23 cellular contexts compared by ENCODE assay signal in genomic region chr22:22047776-22048175, GRCh38.
"Had no signal": no experiment of that assay in that cellular context is flagged by ENCODE, and none has a peak within 500 bp of the region (broad histone marks: within the 10 kb centered on the region; RNA-seq: fewer than 3 reads in every experiment).

No MANE protein-coding gene starts in this region.

- H3K4me3 ChIP-seq: body of pancreas, breast epithelium had no signal

- H3K4me1 Mint-ChIP-seq: activated CD4-positive, alpha-beta T cell treated with anti-CD3 and anti-CD28 coated beads, Interleukin-2, amount 10 ng/mL, durations not matched to agents 24 days and 14 days; activated naive CD4-positive, alpha-beta T cell treated with anti-CD3 and anti-CD28 coated beads, Interleukin-2, amount 50 U/mL, for 24 hours had no signal

- H3K36me3 ChIP-seq: breast epithelium had no signal

- ATAC-seq: activated CD8-positive, alpha-beta T cell treated with anti-CD3 and anti-CD28 coated beads for 36 hours; body of pancreas had no signal

- H3K9me3 ChIP-seq: body of pancreas had no signal

- H3K36me3 Mint-ChIP-seq: activated naive CD4-positive, alpha-beta T cell treated with anti-CD3 and anti-CD28 coated beads, Interleukin-2, amount 50 U/mL, for 24 hours; activated naive CD8-positive, alpha-beta T cell treated with anti-CD3 and anti-CD28 coated beads, Interleukin-2, amount 10 ng/mL, durations not matched to agents 7 days and 5 days had no signal

- H3K27ac Mint-ChIP-seq: activated CD4-positive, alpha-beta T cell treated with anti-CD3 and anti-CD28 coated beads, Interleukin-2, amount 10 ng/mL, durations not matched to agents 24 days and 14 days; activated CD8-positive, alpha-beta T cell treated with anti-CD3 and anti-CD28 coated beads for 36 hours; activated naive CD4-positive, alpha-beta T cell treated with anti-CD3 and anti-CD28 coated beads, Interleukin-2, amount 50 U/mL, for 24 hours; activated naive CD8-positive, alpha-beta T cell treated with anti-CD3 and anti-CD28 coated beads, Interleukin-2, amount 10 ng/mL, durations not matched to agents 7 days and 5 days; activated T-helper 2 cell treated with anti-CD3 and anti-CD28 coated beads, Interferon-gamma antibody, Interleukin-2, Interleukin-4, amounts not matched to agents 10 μg/mL and 5 μg/mL and 100 μg/mL, durations not matched to agents 14 hours and 24 hours and 36 hours had no signal

- H3K27me3 ChIP-seq: body of pancreas, breast epithelium had no signal

- H3K4me3 Mint-ChIP-seq: activated CD4-positive, alpha-beta T cell treated with anti-CD3 and anti-CD28 coated beads, Interleukin-2, amount 10 ng/mL, durations not matched to agents 24 days and 14 days; activated CD8-positive, alpha-beta T cell treated with anti-CD3 and anti-CD28 coated beads for 36 hours; activated naive CD4-positive, alpha-beta T cell treated with anti-CD3 and anti-CD28 coated beads, Interleukin-2, amount 50 U/mL, for 24 hours; activated naive CD8-positive, alpha-beta T cell treated with anti-CD3 and anti-CD28 coated beads, Interleukin-2, amount 10 ng/mL, durations not matched to agents 7 days and 5 days had no signal

- H3K27ac ChIP-seq: body of pancreas, breast epithelium had no signal

- H3K4me1 ChIP-seq: body of pancreas, breast epithelium had no signal

- H3K9me3 Mint-ChIP-seq: activated CD4-positive, alpha-beta T cell treated with anti-CD3 and anti-CD28 coated beads, Interleukin-2, amount 10 ng/mL, durations not matched to agents 24 days and 14 days; activated CD8-positive, alpha-beta T cell treated with anti-CD3 and anti-CD28 coated beads for 36 hours; activated naive CD4-positive, alpha-beta T cell treated with anti-CD3 and anti-CD28 coated beads, Interleukin-2, amount 50 U/mL, for 24 hours; activated naive CD8-positive, alpha-beta T cell treated with anti-CD3 and anti-CD28 coated beads, Interleukin-2, amount 10 ng/mL, durations not matched to agents 7 days and 5 days; activated T-helper 2 cell treated with anti-CD3 and anti-CD28 coated beads, Interferon-gamma antibody, Interleukin-2, Interleukin-4, amounts not matched to agents 10 μg/mL and 5 μg/mL and 100 μg/mL, durations not matched to agents 14 hours and 24 hours and 36 hours had no signal

- DNase-seq: activated CD4-positive, alpha-beta T cell treated with anti-CD3 and anti-CD28 coated beads, Interleukin-2, amount 10 ng/mL, durations not matched to agents 24 days and 14 days; activated CD4-positive, alpha-beta T cell treated with anti-CD3 and anti-CD28 coated beads, Interleukin-2, amount 50 U/mL, for 4 hours; activated CD8-positive, alpha-beta T cell treated with anti-CD3 and anti-CD28 coated beads for 36 hours; activated gamma-delta T cell; activated naive CD4-positive, alpha-beta T cell treated with Interleukin-2 at 50 U/mL for 16 hours; activated naive CD8-positive, alpha-beta T cell treated with anti-CD3 and anti-CD28 coated beads, Interleukin-2, amount 10 ng/mL, durations not matched to agents 7 days and 5 days; activated T-cell treated with anti-CD3 and anti-CD28 coated beads, Interleukin-2, amount 50 U/mL, for 1 hour; body of pancreas; NCI-H1105; NCI-H1417 treated with DMSO at 0.1 percent for 48 hours; NCI-H187 treated with DMSO at 0.1 percent for 48 hours; NCI-H2081; NCI-H226; NCI-H446 treated with DMSO at 0.1 percent for 48 hours; NCI-H524; NCI-H69; NCI-H82; OCI-M1; Right ventricle myocardium superior; T1000 had no signal
